In the genomic region with DNA sequence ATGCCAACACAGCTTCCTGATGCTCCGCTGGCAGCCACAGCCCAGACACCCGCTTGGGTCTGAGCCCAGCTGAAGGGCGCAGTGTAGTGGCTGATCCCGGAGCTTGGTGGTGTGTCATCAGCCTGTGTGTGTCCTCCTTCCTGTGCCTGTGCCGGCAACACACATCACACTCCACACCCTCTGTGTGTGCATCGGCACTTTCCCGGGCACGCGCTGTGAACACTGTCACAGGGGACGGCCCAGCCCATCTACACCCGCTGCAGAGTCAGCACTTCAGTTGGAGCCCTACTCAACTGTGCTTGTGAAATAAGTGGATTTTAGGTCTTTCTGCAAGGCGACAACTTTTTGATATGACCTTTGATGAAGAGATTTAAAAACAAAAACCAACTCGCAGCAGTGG, we compare ENCODE assay signal across 21 cellular contexts.
A peak's percentile ranks its signal among the peaks of the same experiment; 100 is the strongest.
DNase-seq lines count a peak whose midpoint lies in the region; ATAC-seq, FAIRE-seq and TF ChIP-seq lines count a peak whose summit lies in the region.
"Had no signal": no experiment of that assay in that cellular context is flagged by ENCODE, and none has a peak within 500 bp of the region (broad histone marks: within the 10 kb centered on the region; RNA-seq: fewer than 3 reads in every experiment).

No MANE protein-coding gene starts in this region.

- no peaks in the 10 kb centered on the region for H3K4me1 ChIP-seq in esophagus muscularis mucosa
- H3K4me1 ChIP-seq in BE2C, result no peaks in the 10 kb centered on the region
- H3K4me1 ChIP-seq: BLaER1, Caco-2 had no signal

- H3K27me3 ChIP-seq in esophagus muscularis mucosa (peaks cover 0 to 16% (median 0%) of the 10 kb centered on the region in 4 donors), BE2C (no peaks in the 10 kb centered on the region)
- H3K27me3 ChIP-seq: BLaER1 had no signal

- no peak for ATAC-seq in HG02840 (IDR thresholded peaks at IDR 0.05; ENCODE audit: low FRiP score, unreplicated experiment)
- ATAC-seq: CD8-positive, alpha-beta T cell; GM12878 had no signal

- TF ChIP-seq CTCF in esophagus muscularis mucosa (IDR thresholded peaks at IDR 0.05), result no peak
- TF ChIP-seq CTCF in BE2C (IDR thresholded peaks at IDR 0.05; ENCODE audit: low read depth, low read length), result no peak

- TF ChIP-seq POLR2A in esophagus muscularis mucosa (IDR thresholded peaks at IDR 0.05; ENCODE audit: low read depth), result no peak

- TF ChIP-seq EP300 in esophagus muscularis mucosa (IDR thresholded peaks at IDR 0.05), result no peak

- H3K9me3 ChIP-seq in esophagus muscularis mucosa (peaks cover 0 to 5% (median 0%) of the 10 kb centered on the region in 4 donors), BE2C (no peaks in the 10 kb centered on the region)
- H3K9me3 ChIP-seq: Caco-2 had no signal

- FAIRE-seq in HTR-8/SVneo (lab: Jason Lieb, UNC), result peak; percentile 20
- FAIRE-seq: GM12878, GM19239, H1 had no signal

- H3K36me3 ChIP-seq in esophagus muscularis mucosa (no peaks in the 10 kb centered on the region), BE2C (no peaks in the 10 kb centered on the region)
- H3K36me3 ChIP-seq: BLaER1 had no signal

- H3K4me3 ChIP-seq in esophagus muscularis mucosa, result no peak overlapping the region
- no peak overlapping the region for H3K4me3 ChIP-seq in BE2C (ENCODE audit: low read depth, low read length)
- H3K4me3 ChIP-seq: BLaER1, GM12878, GM23248 had no signal

- H3K27ac ChIP-seq in esophagus muscularis mucosa (replicated peaks in 1 of 4), result no peak overlapping the region
- H3K27ac ChIP-seq: BLaER1, C4-2B, GM23248 had no signal

- intact Hi-C loops in esophagus muscularis mucosa (cut with DNase I), result no loop called here

- DNase-seq in HTR-8/SVneo (ENCODE audit: insufficient read length, low spot score) (no peak), esophagus muscularis mucosa (ENCODE audit: extremely low spot score) (peak; percentile 90), BE2C (no peak), activated T-cell treated with anti-CD3 and anti-CD28 coated beads for 4 hours (no peak)
- DNase-seq: Caco-2; CD4-positive, CD25-positive, alpha-beta regulatory T cell; CD8-positive, alpha-beta T cell; DMS153; DND-41; EL; GDM1; GM23248; H7; HCEC 1CT had no signal

- WGBS in esophagus muscularis mucosa, result 89% methylated on average over 12 of the region's 13 CpGs

TF ChIP-seq in PFSK-1, 5 proteins besides CTCF, POLR2A, EP300 and RAD21:
- TF ChIP-seq, protein P1, sequence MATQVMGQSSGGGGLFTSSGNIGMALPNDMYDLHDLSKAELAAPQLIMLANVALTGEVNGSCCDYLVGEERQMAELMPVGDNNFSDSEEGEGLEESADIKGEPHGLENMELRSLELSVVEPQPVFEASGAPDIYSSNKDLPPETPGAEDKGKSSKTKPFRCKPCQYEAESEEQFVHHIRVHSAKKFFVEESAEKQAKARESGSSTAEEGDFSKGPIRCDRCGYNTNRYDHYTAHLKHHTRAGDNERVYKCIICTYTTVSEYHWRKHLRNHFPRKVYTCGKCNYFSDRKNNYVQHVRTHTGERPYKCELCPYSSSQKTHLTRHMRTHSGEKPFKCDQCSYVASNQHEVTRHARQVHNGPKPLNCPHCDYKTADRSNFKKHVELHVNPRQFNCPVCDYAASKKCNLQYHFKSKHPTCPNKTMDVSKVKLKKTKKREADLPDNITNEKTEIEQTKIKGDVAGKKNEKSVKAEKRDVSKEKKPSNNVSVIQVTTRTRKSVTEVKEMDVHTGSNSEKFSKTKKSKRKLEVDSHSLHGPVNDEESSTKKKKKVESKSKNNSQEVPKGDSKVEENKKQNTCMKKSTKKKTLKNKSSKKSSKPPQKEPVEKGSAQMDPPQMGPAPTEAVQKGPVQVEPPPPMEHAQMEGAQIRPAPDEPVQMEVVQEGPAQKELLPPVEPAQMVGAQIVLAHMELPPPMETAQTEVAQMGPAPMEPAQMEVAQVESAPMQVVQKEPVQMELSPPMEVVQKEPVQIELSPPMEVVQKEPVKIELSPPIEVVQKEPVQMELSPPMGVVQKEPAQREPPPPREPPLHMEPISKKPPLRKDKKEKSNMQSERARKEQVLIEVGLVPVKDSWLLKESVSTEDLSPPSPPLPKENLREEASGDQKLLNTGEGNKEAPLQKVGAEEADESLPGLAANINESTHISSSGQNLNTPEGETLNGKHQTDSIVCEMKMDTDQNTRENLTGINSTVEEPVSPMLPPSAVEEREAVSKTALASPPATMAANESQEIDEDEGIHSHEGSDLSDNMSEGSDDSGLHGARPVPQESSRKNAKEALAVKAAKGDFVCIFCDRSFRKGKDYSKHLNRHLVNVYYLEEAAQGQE (IDR thresholded peaks at IDR 0.05; ENCODE audit: insufficient read depth in 1 of 2, low read depth in 2 of 2, low read length in 2 of 2), result no peak
- TF ChIP-seq POLR2AphosphoS5 (IDR thresholded peaks at IDR 0.05; ENCODE audit: low read depth, low read length), result no peak
- TF ChIP-seq FOXP2 (optimal IDR thresholded peaks at IDR 0.05; ENCODE audit: borderline replicate concordance, extremely low read depth, extremely low read length, insufficient read depth), result peak; percentile 28
- no peak for TF ChIP-seq TAF1 (IDR thresholded peaks at IDR 0.05; ENCODE audit: borderline replicate concordance, insufficient read depth, low read length)
- TF ChIP-seq SIN3A (IDR thresholded peaks at IDR 0.05; ENCODE audit: borderline replicate concordance, insufficient read depth, low read length), result no peak
